Comparison of ENCODE assay signal across 19 cellular contexts in genomic region chr1:192763756-192764155, GRCh38. TPM values are rescaled to one million over a fixed set of nuclear protein-coding genes. Genes with fewer than 3 reads are reported as not detected.
DNase-seq lines count a peak whose midpoint lies in the region; ATAC-seq and TF ChIP-seq lines count a peak whose summit lies in the region.
"Had no signal": no experiment of that assay in that cellular context is flagged by ENCODE, and none has a peak within 500 bp of the region (broad histone marks: within the 10 kb centered on the region; RNA-seq: fewer than 3 reads in every experiment).

No MANE protein-coding gene starts in this region.

- no peaks in the 10 kb centered on the region for H3K4me1 Mint-ChIP-seq in nephron progenitor cell
- H3K4me1 Mint-ChIP-seq: memory B cell had no signal

- H3K36me3 Mint-ChIP-seq in nephron progenitor cell (ENCODE audit: low read depth) = no peaks in the 10 kb centered on the region
- H3K36me3 Mint-ChIP-seq: activated naive CD4-positive, alpha-beta T cell treated with anti-CD3 and anti-CD28 coated beads, Interleukin-2, amount 50 U/mL, for 72 hours; memory B cell had no signal

- peak; percentile 36 for DNase-seq in AG08396 (ENCODE audit: low spot score)
- DNase-seq in HS-27A (ENCODE audit: low read depth) = peak; percentile 22
- peak; percentile 90 for DNase-seq in choroid plexus epithelial cell (ENCODE audit: low read depth)
- DNase-seq in myocyte (ENCODE audit: low read depth) = peak; percentile 16
- DNase-seq in nephron progenitor cell = no peak
- DNase-seq in KBM-7 = no peak
- no peak for DNase-seq in middle frontal gyrus (ENCODE audit: extremely low spot score, low spot score)
- DNase-seq: ACHN; activated CD4-positive, alpha-beta T cell treated with anti-CD3 and anti-CD28 coated beads, Interleukin-2, amount 10 ng/mL, durations not matched to agents 24 days and 14 days; activated T-cell treated with anti-CD3 and anti-CD28 coated beads, Interleukin-2, amount 50 U/mL, for 1 hour; effector memory CD8-positive, alpha-beta T cell; NCI-H146; NCI-H446; SJCRH30; T1000; transverse colon had no signal

- no peak overlapping the region for H3K27ac Mint-ChIP-seq in nephron progenitor cell
- H3K27ac Mint-ChIP-seq: activated CD4-positive, alpha-beta T cell treated with anti-CD3 and anti-CD28 coated beads, Interleukin-2, amount 10 ng/mL, durations not matched to agents 24 days and 14 days; activated naive CD4-positive, alpha-beta T cell treated with anti-CD3 and anti-CD28 coated beads, Interleukin-2, amount 50 U/mL, for 72 hours; effector memory CD8-positive, alpha-beta T cell; memory B cell had no signal

- H3K4me3 ChIP-seq in choroid plexus epithelial cell (ENCODE audit: low read depth, low read length) = no peak overlapping the region
- H3K4me3 ChIP-seq: SJCRH30, transverse colon had no signal

- no peak for ATAC-seq in GM19035 (IDR thresholded peaks at IDR 0.05; ENCODE audit: unreplicated experiment)
- ATAC-seq: effector memory CD8-positive, alpha-beta T cell had no signal

- no peaks in the 10 kb centered on the region for H3K9me3 Mint-ChIP-seq in nephron progenitor cell
- H3K9me3 Mint-ChIP-seq: activated CD4-positive, alpha-beta T cell treated with anti-CD3 and anti-CD28 coated beads, Interleukin-2, amount 10 ng/mL, durations not matched to agents 24 days and 14 days; activated naive CD4-positive, alpha-beta T cell treated with anti-CD3 and anti-CD28 coated beads, Interleukin-2, amount 50 U/mL, for 72 hours; effector memory CD8-positive, alpha-beta T cell had no signal

- in situ Hi-C loops in KBM-7 (cut with MboI; ENCODE audit: low pct_unique_long_range_greater_than_20kb, low sequenced_read_pairs) = no loop called here

- H3K4me3 Mint-ChIP-seq in nephron progenitor cell = no peak overlapping the region
- H3K4me3 Mint-ChIP-seq: activated CD4-positive, alpha-beta T cell treated with anti-CD3 and anti-CD28 coated beads, Interleukin-2, amount 10 ng/mL, durations not matched to agents 24 days and 14 days; effector memory CD8-positive, alpha-beta T cell; memory B cell had no signal

- H3K27me3 Mint-ChIP-seq in nephron progenitor cell (ENCODE audit: low read depth, poor library complexity) = peaks cover 7% of the 10 kb centered on the region

- TF ChIP-seq CTCF in choroid plexus epithelial cell (conservative IDR thresholded peaks at IDR 0.05; ENCODE audit: low read depth, low read length) (no peak), nephron progenitor cell (IDR thresholded peaks at IDR 0.05) (no peak)

RNA-seq across cellular contexts. Expression of gene RGS2, which starts 45.1 kb away (rescaled TPM):
- 30.2 and 54.2 TPM in 2 replicates for total RNA-seq in myocyte
- 8.4 TPM for polyA plus RNA-seq in myocyte (2012)

Comparison
In these comparisons a context has a peak if more than half of its experiments do, and no peak if none do; other contexts are left out.
1. DNase-seq: peak in AG08396 (single experiment), HS-27A (single experiment), choroid plexus epithelial cell (single experiment) and myocyte (single experiment); none in nephron progenitor cell (single experiment), KBM-7 (single experiment) and middle frontal gyrus (single experiment).